7 cellular contexts compared by ENCODE assay signal in the genomic region with DNA sequence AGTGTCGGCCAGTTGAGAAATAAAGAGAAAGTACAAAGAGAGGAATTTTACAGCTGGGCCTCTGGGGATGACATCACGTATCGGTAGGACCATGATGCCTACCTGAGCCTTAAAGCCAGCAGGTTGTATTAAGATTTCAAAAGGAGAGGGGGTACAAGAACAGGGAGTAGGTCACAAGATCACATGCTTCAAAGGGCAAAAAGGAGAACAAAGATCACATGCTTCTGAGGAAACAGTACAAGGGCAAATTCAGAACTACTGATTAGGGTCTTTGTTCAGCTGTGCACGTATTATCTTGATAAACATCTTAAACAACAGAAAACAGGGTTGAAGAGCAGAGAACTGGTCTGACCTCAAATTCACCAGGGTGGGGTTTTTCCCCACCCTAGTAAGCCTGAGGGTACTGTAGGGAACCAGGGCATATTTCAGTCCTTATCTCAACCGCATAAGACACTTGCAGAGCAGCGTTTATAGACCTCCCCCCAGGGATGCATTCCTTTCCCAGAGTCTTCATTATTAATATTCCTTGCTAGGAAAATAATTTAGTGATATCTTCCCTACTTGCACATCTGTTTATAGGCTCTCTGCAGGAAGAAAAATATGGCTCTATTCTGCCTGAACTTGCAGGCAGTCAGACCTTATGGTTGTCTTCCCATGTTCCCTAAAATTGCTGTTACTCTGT. TPM values are rescaled to one million over a fixed set of nuclear protein-coding genes. Genes with fewer than 3 reads are reported as not detected.
DNase-seq lines count a peak whose midpoint lies in the region; ATAC-seq and TF ChIP-seq lines count a peak whose summit lies in the region.
"Not testable (repeated sequence)": the region's sequence is repeated elsewhere in the genome, so short reads cannot be mapped to it uniquely, and the experiment has no call there.

No MANE protein-coding gene starts in this region.

- intact Hi-C loops in CD8-positive, alpha-beta T cell (cut with DNase I, micrococcal nuclease), result loop anchor here in 1 of 2 experiments (5.0 kb wide), 1 partner anchor 37 kb away; no protein-coding TSS in a partner anchor
- intact Hi-C loops in activated CD8-positive, alpha-beta T cell treated with anti-CD3 and anti-CD28 coated beads for 36 hours (cut with micrococcal nuclease), result not testable (repeated sequence)
- intact Hi-C loops in naive thymus-derived CD4-positive, alpha-beta T cell (cut with micrococcal nuclease), result loop anchor here in 1 of 2 donors (5.0 kb wide), 1 partner anchor 37 kb away; no protein-coding TSS in a partner anchor

- not testable (repeated sequence) for H3K27me3 Mint-ChIP-seq in CD8-positive, alpha-beta T cell (ENCODE audit: low read depth); T-cell; activated CD8-positive, alpha-beta T cell treated with anti-CD3 and anti-CD28 coated beads for 36 hours; activated naive CD4-positive, alpha-beta T cell treated with anti-CD3 and anti-CD28 coated beads, Interleukin-2, amount 50 U/mL, for 24 hours; naive thymus-derived CD4-positive, alpha-beta T cell

- peaks cover 52% of the 10 kb centered on the region for H3K36me3 Mint-ChIP-seq in CD8-positive, alpha-beta T cell
- H3K36me3 Mint-ChIP-seq in T-cell, result peaks cover 41% of the 10 kb centered on the region
- peaks cover 51% of the 10 kb centered on the region for H3K36me3 Mint-ChIP-seq in activated CD8-positive, alpha-beta T cell treated with anti-CD3 and anti-CD28 coated beads for 36 hours (ENCODE audit: low read depth)
- peaks cover 27% of the 10 kb centered on the region for H3K36me3 Mint-ChIP-seq in activated naive CD4-positive, alpha-beta T cell treated with anti-CD3 and anti-CD28 coated beads, Interleukin-2, amount 50 U/mL, for 24 hours
- H3K36me3 Mint-ChIP-seq in naive thymus-derived CD4-positive, alpha-beta T cell, result peaks cover 10 to 47% (median 45%) of the 10 kb centered on the region in 5 donors

- DNase-seq in CD8-positive, alpha-beta T cell; T-cell; activated CD8-positive, alpha-beta T cell treated with anti-CD3 and anti-CD28 coated beads for 36 hours; naive thymus-derived CD4-positive, alpha-beta T cell: not testable (repeated sequence)
- peak; percentile 10 for DNase-seq in amniotic epithelial cell (ENCODE audit: low read depth)

- not testable (repeated sequence) for TF ChIP-seq CTCF in CD8-positive, alpha-beta T cell (IDR thresholded peaks at IDR 0.05); HEK293 (tag by site-specific recombination; IDR thresholded peaks at IDR 0.05); activated CD8-positive, alpha-beta T cell treated with anti-CD3 and anti-CD28 coated beads for 36 hours (IDR thresholded peaks at IDR 0.05)

- peaks cover 21% of the 10 kb centered on the region for H3K4me1 ChIP-seq in CD8-positive, alpha-beta T cell (ENCODE audit: insufficient read depth, low read length)
- H3K4me1 ChIP-seq in HEK293 (ENCODE audit: control insufficient read depth, insufficient read depth, low read length), result not testable (repeated sequence)
- peaks cover 0 to 11% of the 10 kb centered on the region in 2 donors for H3K4me1 ChIP-seq in naive thymus-derived CD4-positive, alpha-beta T cell (ENCODE audit: control insufficient read depth in 2 of 2, insufficient read depth in 2 of 2, low read length in 2 of 2)

- H3K36me3 ChIP-seq in CD8-positive, alpha-beta T cell (ENCODE audit: insufficient read depth, low read length); HEK293 (ENCODE audit: control insufficient read depth in 2 of 2, insufficient read depth in 1 of 2, low read length in 2 of 2): not testable (repeated sequence)
- peaks cover 0 to 10% (median 0%) of the 10 kb centered on the region in 3 experiments for H3K36me3 ChIP-seq in naive thymus-derived CD4-positive, alpha-beta T cell (ENCODE audit: control insufficient read depth in 2 of 3, insufficient read depth in 3 of 3, low read length in 3 of 3)

- not testable (repeated sequence) for H3K9me3 ChIP-seq in CD8-positive, alpha-beta T cell (ENCODE audit: low read length); HEK293 (ENCODE audit: control insufficient read depth, insufficient read depth, low read depth, low read length); naive thymus-derived CD4-positive, alpha-beta T cell (ENCODE audit: control insufficient read depth in 2 of 3, low read length in 3 of 3)

- not testable (repeated sequence) for ATAC-seq in CD8-positive, alpha-beta T cell; T-cell (replicated peaks in 1 of 4); activated CD8-positive, alpha-beta T cell treated with anti-CD3 and anti-CD28 coated beads for 36 hours; naive thymus-derived CD4-positive, alpha-beta T cell

- H3K4me3 ChIP-seq in CD8-positive, alpha-beta T cell (ENCODE audit: low read depth, low read length); HEK293 (ENCODE audit: low read depth, low read length); naive thymus-derived CD4-positive, alpha-beta T cell (ENCODE audit: low read length): not testable (repeated sequence)

- POLR2A ChIA-PET in CD8-positive, alpha-beta T cell (lab: Charles Lee); HEK293 (lab: Yijun Ruan, JAX); T-cell (lab: Charles Lee): not testable (repeated sequence)
- POLR2A ChIA-PET in activated CD8-positive, alpha-beta T cell treated with anti-CD3 and anti-CD28 coated beads for 36 hours (lab: Charles Lee), result interaction anchor here (1.0 kb wide), 1 partner anchor 168 kb away, joined by 4 read pairs; no protein-coding TSS in a partner anchor
- POLR2A ChIA-PET in naive thymus-derived CD4-positive, alpha-beta T cell (lab: Charles Lee), result interaction anchor here (0.5 to 1.2 kb wide), 2 partner anchors 14 to 45 kb away, joined by 3 read pairs; no protein-coding TSS in a partner anchor

- H3K27ac Mint-ChIP-seq in CD8-positive, alpha-beta T cell, result peak overlapping the region; percentile 58
- peak overlapping the region; percentile 33 to 73 for H3K27ac Mint-ChIP-seq in T-cell
- peak overlapping the region; percentile 72 for H3K27ac Mint-ChIP-seq in activated CD8-positive, alpha-beta T cell treated with anti-CD3 and anti-CD28 coated beads for 36 hours
- peak overlapping the region; percentile 88 for H3K27ac Mint-ChIP-seq in activated naive CD4-positive, alpha-beta T cell treated with anti-CD3 and anti-CD28 coated beads, Interleukin-2, amount 50 U/mL, for 24 hours
- H3K27ac Mint-ChIP-seq in naive thymus-derived CD4-positive, alpha-beta T cell, result peak overlapping the region in 8 of 9 donors; percentile 9 to 81 (median 60)

- CTCF ChIA-PET in CD8-positive, alpha-beta T cell (lab: Charles Lee); HEK293 (lab: Yijun Ruan, JAX); T-cell (lab: Charles Lee): not testable (repeated sequence)
- CTCF ChIA-PET in activated CD8-positive, alpha-beta T cell treated with anti-CD3 and anti-CD28 coated beads for 36 hours (lab: Charles Lee), result interaction anchor here (1.0 kb wide), 1 partner anchor 91 kb away, joined by 3 read pairs; no protein-coding TSS in a partner anchor
- CTCF ChIA-PET in naive thymus-derived CD4-positive, alpha-beta T cell (lab: Charles Lee), result interaction anchor here (0.6 kb wide), 1 partner anchor 169 kb away, joined by 3 read pairs; no protein-coding TSS in a partner anchor

- H3K27ac ChIP-seq in CD8-positive, alpha-beta T cell (ENCODE audit: low read depth, low read length); HEK293 (ENCODE audit: extremely low read depth, low read depth, low read length); naive thymus-derived CD4-positive, alpha-beta T cell (ENCODE audit: low read depth, low read length): not testable (repeated sequence)

- H3K4me3 Mint-ChIP-seq in CD8-positive, alpha-beta T cell; activated CD8-positive, alpha-beta T cell treated with anti-CD3 and anti-CD28 coated beads for 36 hours; activated naive CD4-positive, alpha-beta T cell treated with anti-CD3 and anti-CD28 coated beads, Interleukin-2, amount 50 U/mL, for 24 hours: not testable (repeated sequence)
- peak overlapping the region in 1 of 3 donors; percentile 37 for H3K4me3 Mint-ChIP-seq in T-cell
- H3K4me3 Mint-ChIP-seq in naive thymus-derived CD4-positive, alpha-beta T cell, result peak overlapping the region in 8 of 10 donors; percentile 18 to 57 (median 38)

- H3K9me3 Mint-ChIP-seq in CD8-positive, alpha-beta T cell, result peaks cover 17% of the 10 kb centered on the region
- H3K9me3 Mint-ChIP-seq in T-cell; activated naive CD4-positive, alpha-beta T cell treated with anti-CD3 and anti-CD28 coated beads, Interleukin-2, amount 50 U/mL, for 24 hours: not testable (repeated sequence)
- H3K9me3 Mint-ChIP-seq in activated CD8-positive, alpha-beta T cell treated with anti-CD3 and anti-CD28 coated beads for 36 hours, result peaks cover 17% of the 10 kb centered on the region
- peaks cover 2 to 21% (median 5%) of the 10 kb centered on the region in 11 donors for H3K9me3 Mint-ChIP-seq in naive thymus-derived CD4-positive, alpha-beta T cell

- peaks cover 75% of the 10 kb centered on the region for H3K4me1 Mint-ChIP-seq in CD8-positive, alpha-beta T cell (ENCODE audit: low read depth)
- peaks cover 70 to 79% (median 72%) of the 10 kb centered on the region in 3 donors for H3K4me1 Mint-ChIP-seq in T-cell
- peaks cover 56% of the 10 kb centered on the region for H3K4me1 Mint-ChIP-seq in activated CD8-positive, alpha-beta T cell treated with anti-CD3 and anti-CD28 coated beads for 36 hours (ENCODE audit: low read depth)
- peaks cover 84% of the 10 kb centered on the region for H3K4me1 Mint-ChIP-seq in activated naive CD4-positive, alpha-beta T cell treated with anti-CD3 and anti-CD28 coated beads, Interleukin-2, amount 50 U/mL, for 24 hours
- peaks cover 26 to 88% (median 79%) of the 10 kb centered on the region in 7 donors for H3K4me1 Mint-ChIP-seq in naive thymus-derived CD4-positive, alpha-beta T cell

- not testable (repeated sequence) for H3K27me3 ChIP-seq in CD8-positive, alpha-beta T cell (ENCODE audit: insufficient read depth, low read length); naive thymus-derived CD4-positive, alpha-beta T cell (ENCODE audit: control insufficient read depth in 2 of 2, insufficient read depth in 2 of 2, low read length in 2 of 2)

RNA-seq across cellular contexts. Expression of gene PDE3B, which starts 40.8 kb away (rescaled TPM):
- 100 to 1,000 TPM; 144 to 146 TPM for total RNA-seq in CD8-positive, alpha-beta T cell
- total RNA-seq in T-cell, result 100 to 1,000 TPM; 130 to 162 (median 143) TPM
- 10 to 100 TPM; 42.3 to 43.1 TPM for total RNA-seq in activated CD8-positive, alpha-beta T cell treated with anti-CD3 and anti-CD28 coated beads for 36 hours
- total RNA-seq in naive thymus-derived CD4-positive, alpha-beta T cell, result 100 to 1,000 TPM in 4 of 5 experiments, 10 to 100 TPM in 1; 79.6 to 268 (median 151) TPM
- 10 to 100 TPM; 49.7 to 81.2 TPM for polyA plus RNA-seq in naive thymus-derived CD4-positive, alpha-beta T cell
